24 cellular contexts compared by ENCODE assay signal in genomic region chr6:156919819-156920379, GRCh38.
DNase-seq lines count a peak whose midpoint lies in the region; ATAC-seq, FAIRE-seq and TF ChIP-seq lines count a peak whose summit lies in the region.
"Had no signal": no experiment of that assay in that cellular context is flagged by ENCODE, and none has a peak within 500 bp of the region (broad histone marks: within the 10 kb centered on the region; RNA-seq: fewer than 3 reads in every experiment).

No MANE protein-coding gene starts in this region.

- H3K4me1 ChIP-seq in CD8-positive, alpha-beta T cell (ENCODE audit: insufficient read depth, low read length): peaks cover 29% of the 10 kb centered on the region
- H3K4me1 ChIP-seq in KMS-11 (ENCODE audit: low read depth, poor library complexity, severe bottlenecking) (peaks cover 57% of the 10 kb centered on the region), astrocyte (ENCODE audit: insufficient read depth, low read length) (no peaks in the 10 kb centered on the region)
- H3K4me1 ChIP-seq: HAP-1 had no signal

- no peak for FAIRE-seq in astrocyte (lab: Jason Lieb, UNC)
- FAIRE-seq: keratinocyte had no signal

- peaks cover 64% of the 10 kb centered on the region for H3K4me1 Mint-ChIP-seq in CD8-positive, alpha-beta T cell (ENCODE audit: low read depth)
- H3K4me1 Mint-ChIP-seq in astrocyte (ENCODE audit: low read depth, unreplicated experiment) (peaks cover 24% of the 10 kb centered on the region), osteocyte (ENCODE audit: unreplicated experiment) (peaks cover 36% of the 10 kb centered on the region)

- no peaks in the 10 kb centered on the region for H3K36me3 ChIP-seq in CD8-positive, alpha-beta T cell (ENCODE audit: insufficient read depth, low read length)
- H3K36me3 ChIP-seq in KMS-11 (ENCODE audit: insufficient read depth) (no peaks in the 10 kb centered on the region), astrocyte (ENCODE audit: insufficient read depth, low read length) (no peaks in the 10 kb centered on the region)
- H3K36me3 ChIP-seq: HAP-1 had no signal

- H3K27ac Mint-ChIP-seq in CD8-positive, alpha-beta T cell: peak overlapping the region; percentile 38
- H3K27ac Mint-ChIP-seq in astrocyte (ENCODE audit: unreplicated experiment) (peak overlapping the region; percentile 41), osteocyte (ENCODE audit: unreplicated experiment) (peak overlapping the region; percentile 55)
- H3K27ac Mint-ChIP-seq: activated naive CD8-positive, alpha-beta T cell had no signal

- CTCF ChIA-PET in CD8-positive, alpha-beta T cell (lab: Charles Lee): no interaction called here

- DNase-seq in CD8-positive, alpha-beta T cell: no peak
- DNase-seq in astrocyte (ENCODE audit: low read depth): no peak
- DNase-seq in osteocyte (ENCODE audit: extremely low spot score, unreplicated experiment): no peak
- DNase-seq in GM19240 (ENCODE audit: insufficient read length, low spot score): no peak
- DNase-seq in HK-2 (ENCODE audit: unreplicated experiment): no peak
- no peak for DNase-seq in DMS53 treated with DMSO at 0.1 percent for 48 hours (lab: John Stamatoyannopoulos, UW; ENCODE audit: unreplicated experiment)
- DNase-seq: activated CD4-positive, alpha-beta T cell treated with anti-CD3 and anti-CD28 coated beads, Interleukin-2, amount 50 U/mL, for 48 hours; activated CD4-positive, CD25-positive, alpha-beta regulatory T cell; activated CD8-positive, alpha-beta memory T cell treated with anti-CD3 and anti-CD28 coated beads, Interleukin-2, amount 50 U/mL, for 48 hours; aorta; CD4-positive, CD25-positive, alpha-beta regulatory T cell; central memory CD4-positive, alpha-beta T cell; GF-D8; Kasumi-1; MV-4-11; NCI-H187; NCI-H774; SHP77 treated with DMSO at 0.1 percent for 48 hours; SW 1271 had no signal

- no peak overlapping the region for H3K4me3 ChIP-seq in CD8-positive, alpha-beta T cell (ENCODE audit: low read depth, low read length)
- no peak overlapping the region for H3K4me3 ChIP-seq in KMS-11 (IDR thresholded peaks at IDR 0.05; ENCODE audit: insufficient read depth, low read depth, low read length)
- no peak overlapping the region for H3K4me3 ChIP-seq in astrocyte (ENCODE audit: insufficient read depth, low read depth, low read length)
- H3K4me3 ChIP-seq: HAP-1, lung had no signal

- H2AFZ ChIP-seq in KMS-11 (ENCODE audit: low read depth) (no peak overlapping the region), astrocyte (ENCODE audit: low read depth, low read length) (no peak overlapping the region)

- TF ChIP-seq CTCF in CD8-positive, alpha-beta T cell (IDR thresholded peaks at IDR 0.05): no peak
- TF ChIP-seq CTCF in KMS-11 (conservative IDR thresholded peaks at IDR 0.05; ENCODE audit: low read depth, low read length): no peak
- no peak for TF ChIP-seq CTCF in astrocyte (IDR thresholded peaks at IDR 0.05; ENCODE audit: insufficient read depth, low read depth, low read length)
- TF ChIP-seq CTCF in osteocyte (IDR thresholded peaks at IDR 0.05): no peak

- H4K20me1 ChIP-seq in KMS-11 (ENCODE audit: insufficient read depth): no peaks in the 10 kb centered on the region
- H4K20me1 ChIP-seq in astrocyte (ENCODE audit: insufficient read depth, low read length): peaks cover 61% of the 10 kb centered on the region

- peaks cover 6% of the 10 kb centered on the region for H3K36me3 Mint-ChIP-seq in CD8-positive, alpha-beta T cell
- no peaks in the 10 kb centered on the region for H3K36me3 Mint-ChIP-seq in astrocyte (ENCODE audit: low read depth, unreplicated experiment)
- H3K36me3 Mint-ChIP-seq in osteocyte (ENCODE audit: unreplicated experiment): peaks cover 10% of the 10 kb centered on the region

- no peaks in the 10 kb centered on the region for H3K9me3 ChIP-seq in CD8-positive, alpha-beta T cell (ENCODE audit: low read length)
- H3K9me3 ChIP-seq in astrocyte (ENCODE audit: insufficient read depth, low read depth, low read length): no peaks in the 10 kb centered on the region
- H3K9me3 ChIP-seq: HAP-1 had no signal

- H3K4me2 ChIP-seq in KMS-11 (peak overlapping the region; percentile 64; the same call in 1 of the 2 replicates), astrocyte (ENCODE audit: low read length) (no peak overlapping the region)

- no peaks in the 10 kb centered on the region for H3K27me3 ChIP-seq in CD8-positive, alpha-beta T cell (ENCODE audit: insufficient read depth, low read length)
- H3K27me3 ChIP-seq in KMS-11 (ENCODE audit: insufficient read depth, low read depth): no peaks in the 10 kb centered on the region
- H3K27me3 ChIP-seq in astrocyte (ENCODE audit: insufficient read depth, low read length): no peaks in the 10 kb centered on the region

- H3K79me2 ChIP-seq in KMS-11 (ENCODE audit: insufficient read depth, low read depth) (peaks cover 29% of the 10 kb centered on the region; the same call in 1 of the 2 replicates), astrocyte (ENCODE audit: insufficient read depth, low read length) (peaks cover 76% of the 10 kb centered on the region)

- no peak for ATAC-seq in CD8-positive, alpha-beta T cell

- no peak overlapping the region for H3K4me3 Mint-ChIP-seq in CD8-positive, alpha-beta T cell
- H3K4me3 Mint-ChIP-seq in astrocyte (ENCODE audit: unreplicated experiment) (no peak overlapping the region), osteocyte (ENCODE audit: unreplicated experiment) (no peak overlapping the region)
- H3K4me3 Mint-ChIP-seq: activated naive CD8-positive, alpha-beta T cell had no signal

- intact Hi-C loops in CD8-positive, alpha-beta T cell (cut with DNase I, micrococcal nuclease): no loop called here

- H3K9me3 Mint-ChIP-seq in CD8-positive, alpha-beta T cell: no peaks in the 10 kb centered on the region
- H3K9me3 Mint-ChIP-seq in astrocyte (ENCODE audit: unreplicated experiment) (peaks cover 3% of the 10 kb centered on the region), osteocyte (ENCODE audit: unreplicated experiment) (no peaks in the 10 kb centered on the region)
- H3K9me3 Mint-ChIP-seq: CD4-positive, CD25-positive, alpha-beta regulatory T cell had no signal

- H3K27me3 Mint-ChIP-seq in CD8-positive, alpha-beta T cell (ENCODE audit: low read depth): no peaks in the 10 kb centered on the region
- H3K27me3 Mint-ChIP-seq in astrocyte (ENCODE audit: low read depth, unreplicated experiment) (no peaks in the 10 kb centered on the region), osteocyte (ENCODE audit: unreplicated experiment) (no peaks in the 10 kb centered on the region)
- H3K27me3 Mint-ChIP-seq: activated naive CD8-positive, alpha-beta T cell; CD4-positive, CD25-positive, alpha-beta regulatory T cell had no signal

- no peak overlapping the region for H3K27ac ChIP-seq in CD8-positive, alpha-beta T cell (ENCODE audit: low read depth, low read length)
- H3K27ac ChIP-seq in KMS-11: no peak overlapping the region; the same call in 1 of the 2 replicates
- no peak overlapping the region for H3K27ac ChIP-seq in astrocyte (ENCODE audit: low read depth, low read length)

- POLR2A ChIA-PET in CD8-positive, alpha-beta T cell (lab: Charles Lee): no interaction called here

- H3K9ac ChIP-seq in KMS-11: no peak overlapping the region
- no peak overlapping the region for H3K9ac ChIP-seq in astrocyte (ENCODE audit: low read length)
